Comparison of ENCODE assay signal across 15 cellular contexts in genomic region chr11:10639350-10639749, GRCh38. TPM values are rescaled to one million over a fixed set of nuclear protein-coding genes. Genes with fewer than 3 reads are reported as not detected.
A peak's percentile ranks its signal among the peaks of the same experiment; 100 is the strongest.
DNase-seq lines count a peak whose midpoint lies in the region; ATAC-seq and TF ChIP-seq lines count a peak whose summit lies in the region.
"Had no signal": no experiment of that assay in that cellular context is flagged by ENCODE, and none has a peak within 500 bp of the region (broad histone marks: within the 10 kb centered on the region; RNA-seq: fewer than 3 reads in every experiment).

No MANE protein-coding gene starts in this region.

- H3K4me3 Mint-ChIP-seq in naive thymus-derived CD4-positive, alpha-beta T cell = no peak overlapping the region

- H3K4me1 ChIP-seq in left ventricle myocardium inferior = peaks cover 15% of the 10 kb centered on the region
- no peaks in the 10 kb centered on the region for H3K4me1 ChIP-seq in naive thymus-derived CD4-positive, alpha-beta T cell (ENCODE audit: control insufficient read depth in 2 of 2, insufficient read depth in 2 of 2, low read length in 2 of 2)
- H3K4me1 ChIP-seq: gastrocnemius medialis, psoas muscle had no signal

- H3K27ac ChIP-seq in left ventricle myocardium inferior (replicated peaks) = peak overlapping the region; percentile 38
- H3K27ac ChIP-seq in caudate nucleus (ENCODE audit: low read depth, low read length) = peak overlapping the region; percentile 90
- no peak overlapping the region for H3K27ac ChIP-seq in naive thymus-derived CD4-positive, alpha-beta T cell (ENCODE audit: low read depth, low read length)
- H3K27ac ChIP-seq: psoas muscle, VCaP had no signal

- H3K27me3 ChIP-seq in left ventricle myocardium inferior (ENCODE audit: low read depth) = no peaks in the 10 kb centered on the region
- H3K27me3 ChIP-seq in naive thymus-derived CD4-positive, alpha-beta T cell (ENCODE audit: control insufficient read depth in 2 of 2, insufficient read depth in 2 of 2, low read length in 2 of 2) = no peaks in the 10 kb centered on the region
- H3K27me3 ChIP-seq: gastrocnemius medialis had no signal

- POLR2A ChIA-PET in naive thymus-derived CD4-positive, alpha-beta T cell (lab: Charles Lee) = no interaction called here

- no peak for TF ChIP-seq CTCF in left ventricle myocardium inferior (IDR thresholded peaks at IDR 0.05; ENCODE audit: borderline replicate concordance)

- no peak for DNase-seq in left ventricle myocardium inferior
- no peak for DNase-seq in Right ventricle myocardium superior
- DNase-seq in caudate nucleus (lab: John Stamatoyannopoulos, UW) = no peak
- DNase-seq in naive thymus-derived CD4-positive, alpha-beta T cell = no peak
- DNase-seq in ureter (ENCODE audit: low spot score) = peak; percentile 14
- DNase-seq: activated naive CD4-positive, alpha-beta T cell treated with Interleukin-2 at 50 U/mL for 16 hours; gastrocnemius medialis; psoas muscle; stimulated activated CD4-positive, alpha-beta T cell treated with anti-CD3 and anti-CD28 coated beads, Interleukin-1b, Interleukin-23, amount 100 ng/mL, for 48 hours; SW 1271 had no signal

- intact Hi-C loops in left ventricle myocardium inferior (cut with micrococcal nuclease) (no loop called here), Right ventricle myocardium superior (cut with DNase I) (no loop called here)
- intact Hi-C loops in naive thymus-derived CD4-positive, alpha-beta T cell (cut with micrococcal nuclease) = no loop called here

- no peaks in the 10 kb centered on the region for H3K9me3 Mint-ChIP-seq in naive thymus-derived CD4-positive, alpha-beta T cell

- ATAC-seq in Right ventricle myocardium superior (ENCODE audit: poor library complexity) (no peak), HG03432 (IDR thresholded peaks at IDR 0.05; ENCODE audit: unreplicated experiment) (no peak), GM21786 (IDR thresholded peaks at IDR 0.05; ENCODE audit: unreplicated experiment) (no peak), HG03135 (IDR thresholded peaks at IDR 0.05; ENCODE audit: unreplicated experiment) (no peak)
- ATAC-seq in naive thymus-derived CD4-positive, alpha-beta T cell = peak; percentile 24
- ATAC-seq: gastrocnemius medialis, psoas muscle had no signal

- H3K9me3 ChIP-seq in left ventricle myocardium inferior (replicated peaks) = no peaks in the 10 kb centered on the region
- H3K9me3 ChIP-seq in naive thymus-derived CD4-positive, alpha-beta T cell (ENCODE audit: control insufficient read depth in 2 of 3, low read length in 3 of 3) = no peaks in the 10 kb centered on the region
- H3K9me3 ChIP-seq: gastrocnemius medialis, psoas muscle had no signal

- H3K36me3 ChIP-seq in left ventricle myocardium inferior = no peaks in the 10 kb centered on the region
- H3K36me3 ChIP-seq in naive thymus-derived CD4-positive, alpha-beta T cell (ENCODE audit: control insufficient read depth in 2 of 3, insufficient read depth in 3 of 3, low read length in 3 of 3) = no peaks in the 10 kb centered on the region
- H3K36me3 ChIP-seq: gastrocnemius medialis had no signal

- H3K4me1 Mint-ChIP-seq in naive thymus-derived CD4-positive, alpha-beta T cell = peaks cover 0 to 9% (median 0%) of the 10 kb centered on the region in 7 donors

- CTCF ChIA-PET in naive thymus-derived CD4-positive, alpha-beta T cell (lab: Charles Lee) = no interaction called here

- H3K27me3 Mint-ChIP-seq in naive thymus-derived CD4-positive, alpha-beta T cell = peaks cover 0 to 11% (median 0%) of the 10 kb centered on the region in 5 donors

- H3K4me3 ChIP-seq in left ventricle myocardium inferior = no peak overlapping the region
- no peak overlapping the region for H3K4me3 ChIP-seq in naive thymus-derived CD4-positive, alpha-beta T cell (ENCODE audit: low read length)
- H3K4me3 ChIP-seq: gastrocnemius medialis, psoas muscle had no signal

- peak overlapping the region in 2 of 9 donors; percentile 41 to 54 for H3K27ac Mint-ChIP-seq in naive thymus-derived CD4-positive, alpha-beta T cell

- no peaks in the 10 kb centered on the region for H3K36me3 Mint-ChIP-seq in naive thymus-derived CD4-positive, alpha-beta T cell

RNA-seq across cellular contexts. Expression of gene IRAG1, which starts 54.2 kb away (rescaled TPM):
- 5.1 TPM for total RNA-seq in left ventricle myocardium inferior
- 4.5 TPM for total RNA-seq in Right ventricle myocardium superior
- total RNA-seq in naive thymus-derived CD4-positive, alpha-beta T cell = 1 to 10 TPM in 1 of 5 experiments, under 1 TPM in 1, not detected in 3; 0.11 to 1.4 TPM
- not detected for polyA plus RNA-seq in naive thymus-derived CD4-positive, alpha-beta T cell
- 75.5 TPM for total RNA-seq in ureter
- total RNA-seq: A172 had no signal

Comparison
In these comparisons a context has a peak if more than half of its experiments do, and no peak if none do; other contexts are left out.
1. RNA of gene IRAG1, which starts 54.2 kb away (total RNA-seq): 75.5 TPM in ureter (single experiment); 5.1 TPM in left ventricle myocardium inferior (single experiment), 4.5 TPM in Right ventricle myocardium superior (single experiment) and 0.11 to 1.4 TPM in naive thymus-derived CD4-positive, alpha-beta T cell; every median in the first group is over 10 times any median in the second.